ENCODE assay signal across 24 cellular contexts in the genomic region with DNA sequence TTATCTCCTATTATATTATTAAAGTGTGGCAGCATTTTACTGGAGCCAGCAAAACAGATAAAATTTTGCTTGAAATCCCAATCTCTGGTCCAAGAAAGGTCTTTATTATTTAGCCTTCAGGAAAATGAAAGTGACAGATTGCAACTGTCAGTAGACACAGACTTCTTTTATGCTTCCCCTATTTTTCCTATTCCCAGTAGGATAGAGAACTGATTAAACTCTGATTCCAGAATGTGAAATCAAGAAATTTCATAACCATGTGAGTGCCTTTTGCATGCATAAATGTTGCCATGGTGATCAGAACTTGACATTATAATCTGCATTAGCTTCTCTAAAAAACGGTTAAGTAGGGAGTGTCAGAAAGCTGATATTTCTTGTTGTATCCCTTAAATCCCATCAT.
"Had no signal": no experiment of that assay in that cellular context is flagged by ENCODE, and none has a peak within 500 bp of the region (broad histone marks: within the 10 kb centered on the region; RNA-seq: fewer than 3 reads in every experiment).

No MANE protein-coding gene starts in this region.

- H3K4me1 ChIP-seq: stomach, suprapubic skin, testis, thyroid gland, tibial artery, tibial nerve, transverse colon, upper lobe of left lung, upper lobe of right lung, uterus, vagina had no signal

- H3K27ac ChIP-seq: stomach, suprapubic skin, testis, thoracic aorta, thyroid gland, tibial artery, tibial nerve, transverse colon, upper lobe of left lung, upper lobe of right lung, uterus, vagina had no signal

- H3K9me3 ChIP-seq: suprapubic skin, testis, thoracic aorta, thyroid gland, tibial artery, transverse colon, upper lobe of left lung, uterus, vagina had no signal

- DNase-seq: stimulated activated CD4-positive, alpha-beta T cell treated with anti-CD3 and anti-CD28 coated beads, Interleukin-2, amount 100 ng/mL, for 48 hours; stimulated activated CD4-positive, alpha-beta T cell treated with anti-CD3 and anti-CD28 coated beads, Interleukin-4, amount 100 ng/mL, for 1 hour; stimulated activated CD4-positive, alpha-beta T cell treated with anti-CD3 and anti-CD28 coated beads, Interleukin-4, amount 100 ng/mL, for 24 hours; stimulated activated CD4-positive, alpha-beta T cell treated with anti-CD3 and anti-CD28 coated beads, Interleukin-4, amount 100 ng/mL, for 4 hours; stimulated activated CD8-positive, alpha-beta memory T cell treated with anti-CD3 and anti-CD28 coated beads, Interleukin-4, amount 100 ng/mL, for 48 hours; stimulated activated naive B cell treated with anti-CD40 and anti-IgM and Interleukin-4, amounts not matched to agents 10 μg/mL and 1 μg/mL and 100 μg/mL, for 72 hours; stimulated activated naive CD4-positive, alpha-beta T cell; stimulated activated naive CD4-positive, alpha-beta T cell treated with Interleukin-2 at 50 U/mL for 16 hours; stimulated activated naive CD8-positive, alpha-beta T cell treated with anti-CD3 and anti-CD28 coated beads, Interleukin-15, amount 100 ng/mL, for 72 hours; stimulated activated naive CD8-positive, alpha-beta T cell treated with anti-CD3 and anti-CD28 coated beads, Interleukin-15, Interleukin-2, amounts not matched to agents 100 U/mL and 50 U/mL, for 24 hours; stomach; substantia nigra; testis; thyroid gland; tibial artery; transverse colon; trophoblast cell; upper lobe of left lung; upper lobe of right lung; uterus had no signal

- H3K4me3 ChIP-seq: stomach, suprapubic skin, testis, thoracic aorta, thyroid gland, tibial artery, tibial nerve, transverse colon, upper lobe of left lung, upper lobe of right lung, uterus, vagina had no signal

- H3K36me3 ChIP-seq: stomach, suprapubic skin, thoracic aorta, thyroid gland, tibial artery, tibial nerve, transverse colon, upper lobe of left lung, upper lobe of right lung, uterus, vagina had no signal

- H3K27me3 ChIP-seq: stomach, suprapubic skin, testis, thyroid gland, tibial artery, tibial nerve, transverse colon, upper lobe of left lung, upper lobe of right lung, uterus, vagina had no signal
